Comparison of ENCODE assay signal across 8 cellular contexts in the genomic region with DNA sequence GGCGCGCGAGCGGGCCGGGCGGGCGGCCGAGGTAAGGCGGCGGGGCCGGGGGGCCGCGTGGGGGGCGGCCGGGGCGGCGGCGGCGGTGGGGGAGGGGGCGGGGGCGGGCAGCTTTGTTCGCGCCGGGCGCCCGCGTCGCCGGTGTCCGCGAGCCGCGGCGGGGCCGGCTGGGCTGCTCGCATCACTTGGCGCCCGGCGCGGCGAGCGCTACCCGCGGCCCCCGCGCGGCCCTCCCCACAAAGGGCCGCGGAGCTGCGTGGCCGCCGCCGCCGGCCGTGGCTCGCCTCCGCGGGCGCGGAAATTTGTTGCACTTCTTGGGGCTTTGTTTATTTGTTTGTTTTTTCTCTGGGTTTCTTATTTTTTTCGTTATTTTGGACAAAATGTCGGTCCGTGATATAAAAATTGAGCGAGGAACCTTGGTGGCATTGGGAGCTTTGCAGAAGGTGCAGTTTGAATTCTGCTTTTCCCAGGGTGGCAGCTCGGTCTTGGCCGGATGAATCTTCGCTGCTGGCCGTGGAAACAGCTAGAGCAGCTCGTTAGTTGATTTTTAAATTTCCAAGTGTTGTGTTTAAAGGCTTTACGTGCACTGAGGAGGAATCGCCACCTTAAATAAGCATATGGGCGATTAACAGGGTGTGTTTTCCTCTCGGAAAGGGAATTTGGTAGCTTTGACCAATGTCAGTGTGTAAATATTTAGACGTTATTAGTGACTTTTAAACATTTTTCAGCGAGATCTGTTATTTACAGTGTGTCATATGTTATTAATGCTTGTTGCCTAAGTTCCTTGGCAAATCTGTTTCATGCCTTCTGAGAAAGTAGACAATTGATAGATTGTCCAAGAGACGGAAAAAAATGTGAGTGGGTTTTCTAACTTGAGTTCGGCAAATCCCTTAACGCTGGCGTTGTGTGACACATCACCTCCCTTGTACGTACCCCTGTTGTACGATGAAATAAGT. TPM values are rescaled to one million over a fixed set of nuclear protein-coding genes. Genes with fewer than 3 reads are reported as not detected.
DNase-seq lines count a peak whose midpoint lies in the region; ATAC-seq and TF ChIP-seq lines count a peak whose summit lies in the region.

No MANE protein-coding gene starts in this region.

- H2BK15ac ChIP-seq in mesendoderm (replicated peaks; ENCODE audit: low read depth), result peak overlapping the region; percentile 85

- H3K79me2 ChIP-seq in mesendoderm (ENCODE audit: control insufficient read depth, insufficient read depth, low read length), result peaks cover 15% of the 10 kb centered on the region

- H2BK5ac ChIP-seq in mesendoderm (ENCODE audit: low read length), result no peak overlapping the region

- TF ChIP-seq EP300 in stomach (IDR thresholded peaks at IDR 0.05), result no peak

- H3K79me1 ChIP-seq in mesendoderm (ENCODE audit: low read length), result no peaks in the 10 kb centered on the region

- H3K9ac ChIP-seq in endocrine pancreas (ENCODE audit: control insufficient read depth, insufficient read depth, low read length) (peak overlapping the region; percentile 32), mesendoderm (ENCODE audit: low read length) (peak overlapping the region; percentile 81)

- TF ChIP-seq CTCF in AG09309 (IDR thresholded peaks at IDR 0.05; ENCODE audit: control insufficient read depth, insufficient read depth, low read depth, low read length, missing control alignments) (no peak), stomach (IDR thresholded peaks at IDR 0.05) (no peak)

- H3K4me3 ChIP-seq in AG09309 (ENCODE audit: control insufficient read depth, low read depth, low read length) (peak overlapping the region; percentile 60), endocrine pancreas (ENCODE audit: control insufficient read depth, insufficient read depth, low read length) (peak overlapping the region; percentile 98), mesendoderm (ENCODE audit: low read length) (peak overlapping the region; percentile 84), stomach (peak overlapping the region; percentile 59 to 69 (median 66))

- peak overlapping the region; percentile 76 for H4K8ac ChIP-seq in mesendoderm (ENCODE audit: low read depth, low read length)

- no CpG with 5 or more reads among the region's 81 CpGs for WGBS in mesendoderm (ENCODE audit: extremely low coverage, insufficient coverage, low lambda C conversion rate)
- 1% methylated on average over 36 to 81 of the region's 81 CpGs for WGBS in stomach, 5 donors

- H3K4me1 ChIP-seq in endocrine pancreas (ENCODE audit: control insufficient read depth, insufficient read depth, low read length), result peaks cover 31% of the 10 kb centered on the region
- H3K4me1 ChIP-seq in mesendoderm (ENCODE audit: control insufficient read depth, low read depth, low read length), result no peaks in the 10 kb centered on the region
- H3K4me1 ChIP-seq in stomach, result peaks cover 20 to 59% (median 43%) of the 10 kb centered on the region in 4 donors

- H2AK5ac ChIP-seq in mesendoderm (ENCODE audit: low read length), result no peak overlapping the region

- no peak overlapping the region for H3K23ac ChIP-seq in mesendoderm (ENCODE audit: low read length)

- no peaks in the 10 kb centered on the region for H3K27me3 ChIP-seq in endocrine pancreas (ENCODE audit: control insufficient read depth, insufficient read depth, low read length)
- H3K27me3 ChIP-seq in mesendoderm (ENCODE audit: insufficient read depth, low read length, poor library complexity), result no peaks in the 10 kb centered on the region
- no peaks in the 10 kb centered on the region for H3K27me3 ChIP-seq in stomach

- H3K56ac ChIP-seq in mesendoderm (ENCODE audit: low read length), result peak overlapping the region; percentile 81

- DNase-seq in AG09309 (ENCODE audit: low read depth) (no peak), mesendoderm (no peak), stomach (peak; percentile 33), ecto neural progenitor cell (ENCODE audit: low spot score) (no peak)
- peak; percentile 39 for DNase-seq in activated CD4-positive, CD25-positive, alpha-beta regulatory T cell treated with anti-CD3 and anti-CD28 coated beads, Interleukin-2, amount 50 U/mL, for 72 hours

- intact Hi-C loops in stomach (cut with DNase I; ENCODE audit: low total_unique reads), result no loop called here

- peak overlapping the region; percentile 20 for H3K27ac ChIP-seq in KOPT-K1 (ENCODE audit: low read depth, low read length, poor library complexity, severe bottlenecking)
- H3K27ac ChIP-seq in mesendoderm (ENCODE audit: low read depth, low read length), result peak overlapping the region; percentile 67
- peak overlapping the region; percentile 83 to 98 (median 94) for H3K27ac ChIP-seq in stomach

- peak; percentile 17 for ATAC-seq in GM18867 (IDR thresholded peaks at IDR 0.05; ENCODE audit: unreplicated experiment)

- H4K5ac ChIP-seq in mesendoderm (ENCODE audit: low read length), result no peak overlapping the region

- H3K36me3 ChIP-seq in KOPT-K1 (ENCODE audit: insufficient read depth, low read length) (no peaks in the 10 kb centered on the region), endocrine pancreas (ENCODE audit: control insufficient read depth, insufficient read depth, low read length) (no peaks in the 10 kb centered on the region), mesendoderm (ENCODE audit: control insufficient read depth, insufficient read depth, low read length) (no peaks in the 10 kb centered on the region), stomach (peaks cover 0 to 4% (median 0%) of the 10 kb centered on the region in 4 donors)

- H2BK120ac ChIP-seq in mesendoderm (ENCODE audit: low read depth, low read length), result peak overlapping the region; percentile 100

- peak overlapping the region; percentile 96 for H3K4ac ChIP-seq in mesendoderm (ENCODE audit: low read depth, low read length)

- H3K4me2 ChIP-seq in mesendoderm (ENCODE audit: low read length), result peak overlapping the region; percentile 57

- H3K9me3 ChIP-seq in KOPT-K1 (ENCODE audit: insufficient read depth, low read length, poor library complexity, severe bottlenecking) (no peaks in the 10 kb centered on the region), endocrine pancreas (ENCODE audit: control insufficient read depth, low read length) (no peaks in the 10 kb centered on the region), stomach (no peaks in the 10 kb centered on the region)

- H3K18ac ChIP-seq in mesendoderm (ENCODE audit: low read length), result peak overlapping the region; percentile 100

- TF ChIP-seq POLR2A in stomach (IDR thresholded peaks at IDR 0.05), result no peak

RNA-seq across cellular contexts. Expression of a gene that starts 0.8 kb away (rescaled TPM):
- 105 TPM for polyA plus RNA-seq in mesendoderm (2013, experiment 1 of 2)
- 108 TPM for polyA plus RNA-seq in mesendoderm (2013, experiment 2 of 2)
- 100 to 1,000 TPM in 2 of 5 donors, 10 to 100 TPM in 3; 11.9 to 560 (median 84.0) TPM for total RNA-seq in stomach
- 100 to 1,000 TPM in 1 of 3 donors, 10 to 100 TPM in 2; 49.8 to 109 (median 73.6) TPM for polyA plus RNA-seq in stomach

Comparison
In these comparisons a context has a peak if more than half of its experiments do, and no peak if none do; other contexts are left out.
1. DNase-seq: peak in activated CD4-positive, CD25-positive, alpha-beta regulatory T cell treated with anti-CD3 and anti-CD28 coated beads, Interleukin-2, amount 50 U/mL, for 72 hours (single experiment) and stomach (single experiment); none in AG09309 (single experiment), mesendoderm (single experiment) and ecto neural progenitor cell (single experiment).
2. H3K27ac ChIP-seq: peak in every context shown above with its lines; median percentile 94 in stomach; 67 in mesendoderm; 20 in KOPT-K1.
3. Peak in every context shown above with its lines, with median percentiles within 50 percentile points of each other: H3K4me3 ChIP-seq.